30 cellular contexts compared by ENCODE assay signal in genomic region chr1:99917214-99917613, GRCh38.
"Had no signal": no experiment of that assay in that cellular context is flagged by ENCODE, and none has a peak within 500 bp of the region (broad histone marks: within the 10 kb centered on the region; RNA-seq: fewer than 3 reads in every experiment).

No MANE protein-coding gene starts in this region.

- FAIRE-seq: K562 had no signal

- ATAC-seq: activated CD8-positive, alpha-beta memory T cell treated with anti-CD3 and anti-CD28 coated beads, Interleukin-2, amount 10 ng/mL, durations not matched to agents 7 days and 5 days; K562; PC-3 had no signal

- DNase-seq: activated B cell treated with CpG ODN at 0.5 μM for 24 hours; activated CD4-positive, alpha-beta memory T cell treated with anti-CD3 and anti-CD28 coated beads for 36 hours; activated CD4-positive, alpha-beta T cell treated with anti-CD3 and anti-CD28 coated beads for 4 hours; activated CD4-positive, alpha-beta T cell treated with anti-CD3 and anti-CD28 coated beads, Interleukin-2, amount 50 U/mL, for 1 hour; activated CD4-positive, CD25-positive, alpha-beta regulatory T cell treated with anti-CD3 and anti-CD28 coated beads, Interleukin-2, amount 50 U/mL, for 72 hours; activated CD8-positive, alpha-beta memory T cell treated with anti-CD3 and anti-CD28 coated beads, Interleukin-2, amount 10 ng/mL, durations not matched to agents 7 days and 5 days; activated CD8-positive, alpha-beta memory T cell treated with anti-CD3 and anti-CD28 coated beads, Interleukin-2, amount 50 U/mL, for 48 hours; activated gamma-delta T cell; activated naive CD4-positive, alpha-beta T cell treated with Interleukin-2 at 50 U/mL for 16 hours; activated naive CD8-positive, alpha-beta T cell treated with anti-CD3 and anti-CD28 coated beads, Interleukin-2, amount 10 ng/mL, durations not matched to agents 7 days and 5 days; amygdala; NCI-H1105; NCI-H1417 treated with DMSO at 0.1 percent for 48 hours; NCI-H1694 treated with DMSO at 0.1 percent for 48 hours; NCI-H2029; NCI-H2107; NCI-H226; NCI-H446 treated with DMSO at 0.1 percent for 48 hours; NCI-H524; NCI-H69; NCI-H82; NK-92 treated with Interleukin-12 subunit alpha and Interleukin-12 subunit beta, amount 100 ng/mL, for 24 hours; PC-3; Peyer's patch; RPMI8226; SW 1271; T-helper 1 cell; T-helper 2 cell; T-helper 9 cell had no signal
